In the genomic region with DNA sequence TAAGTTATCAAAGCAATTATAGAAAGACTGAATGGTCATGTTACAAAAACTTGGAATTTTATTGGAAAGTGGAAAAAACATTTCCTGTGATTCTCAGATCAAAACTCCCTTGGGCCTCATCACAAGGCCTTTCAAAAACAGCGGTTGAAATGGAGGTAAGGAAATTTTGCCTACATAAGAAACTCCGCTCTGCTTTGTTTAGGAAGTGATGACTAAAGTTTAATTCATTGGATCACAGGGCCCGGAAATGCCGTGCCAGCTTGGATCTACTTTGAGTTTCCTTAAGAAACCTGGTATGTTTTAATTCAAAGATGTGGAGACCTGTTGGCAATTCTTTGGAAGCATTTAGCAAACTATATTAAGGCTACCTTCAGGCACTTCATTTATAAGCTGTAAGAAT, we compare ENCODE assay signal across 15 cellular contexts.
DNase-seq lines count a peak whose midpoint lies in the region; ATAC-seq, FAIRE-seq and TF ChIP-seq lines count a peak whose summit lies in the region.
"Had no signal": no experiment of that assay in that cellular context is flagged by ENCODE, and none has a peak within 500 bp of the region (broad histone marks: within the 10 kb centered on the region; RNA-seq: fewer than 3 reads in every experiment).

No MANE protein-coding gene starts in this region.

- H3K27ac ChIP-seq in PC-3 (ENCODE audit: low read length) (no peak overlapping the region), endothelial cell of umbilical vein (ENCODE audit: insufficient read depth, low read depth, low read length) (no peak overlapping the region)
- H3K27ac ChIP-seq: BLaER1 treated with 17β-estradiol and CSF1 and Interleukin-3, amounts not matched to agents 10 nM and 100 nM had no signal

- no peaks in the 10 kb centered on the region for H3K36me3 Mint-ChIP-seq in activated naive CD8-positive, alpha-beta T cell treated with anti-CD3 and anti-CD28 coated beads, Interleukin-2, amount 50 U/mL, for 24 hours (ENCODE audit: low read depth)
- H3K36me3 Mint-ChIP-seq: CD8-positive, alpha-beta T cell had no signal

- no peak overlapping the region for H3K4me3 Mint-ChIP-seq in activated naive CD8-positive, alpha-beta T cell treated with anti-CD3 and anti-CD28 coated beads, Interleukin-2, amount 50 U/mL, for 24 hours
- H3K4me3 Mint-ChIP-seq: B cell; CD8-positive, alpha-beta T cell; H9 had no signal

- TF ChIP-seq POLR2A in endothelial cell of umbilical vein (IDR thresholded peaks at IDR 0.05; ENCODE audit: low read depth, low read length), result no peak

- no peak overlapping the region for H3K27ac Mint-ChIP-seq in activated naive CD8-positive, alpha-beta T cell treated with anti-CD3 and anti-CD28 coated beads, Interleukin-2, amount 50 U/mL, for 24 hours
- H3K27ac Mint-ChIP-seq: B cell; CD8-positive, alpha-beta T cell; H9 had no signal

- ATAC-seq in PC-3, result no peak
- no peak for ATAC-seq in activated naive CD8-positive, alpha-beta T cell treated with anti-CD3 and anti-CD28 coated beads, Interleukin-2, amount 50 U/mL, for 24 hours
- ATAC-seq: CD8-positive, alpha-beta T cell; HepG2 had no signal

- no TSS peak for BruUV-seq in PC-3 (replicated peaks; lab: Mats Ljungman, UMichigan)
- no TSS peak for BruUV-seq in endothelial cell of umbilical vein (replicated peaks; lab: Mats Ljungman, UMichigan)

- H3K9me1 ChIP-seq in endothelial cell of umbilical vein (replicated peaks; ENCODE audit: control insufficient read depth, extremely low read depth, insufficient read depth, low read length), result no peaks in the 10 kb centered on the region

- H2AFZ ChIP-seq in PC-3 (ENCODE audit: low read length) (0 out of 2 replicates have a peak overlapping the region, but pooled peaks have one; percentile 33), endothelial cell of umbilical vein (ENCODE audit: low read depth, low read length) (no peak overlapping the region)

- intact Hi-C loops in PC-3 (cut with micrococcal nuclease) (no loop called here), endothelial cell of umbilical vein (cut with micrococcal nuclease) (no loop called here)

- no peaks in the 10 kb centered on the region for H3K27me3 Mint-ChIP-seq in activated naive CD8-positive, alpha-beta T cell treated with anti-CD3 and anti-CD28 coated beads, Interleukin-2, amount 50 U/mL, for 24 hours
- H3K27me3 Mint-ChIP-seq: B cell had no signal

- H3K9me2 ChIP-seq in PC-3 (replicated peaks; ENCODE audit: low read length), result no peaks in the 10 kb centered on the region; the same call in 1 of the 2 replicates

- H4K20me1 ChIP-seq in PC-3 (ENCODE audit: low read length) (no peaks in the 10 kb centered on the region), endothelial cell of umbilical vein (replicated peaks; ENCODE audit: control insufficient read depth, extremely low read depth, insufficient read depth, low read length) (no peaks in the 10 kb centered on the region)
- H4K20me1 ChIP-seq: BLaER1 treated with 17β-estradiol and CSF1 and Interleukin-3, amounts not matched to agents 10 nM and 100 nM had no signal

- FAIRE-seq in endothelial cell of umbilical vein (lab: Jason Lieb, UNC), result peak; percentile 63
- FAIRE-seq: H1, HepG2 had no signal

- peaks cover 4% of the 10 kb centered on the region for H3K9me3 Mint-ChIP-seq in activated naive CD8-positive, alpha-beta T cell treated with anti-CD3 and anti-CD28 coated beads, Interleukin-2, amount 50 U/mL, for 24 hours

- H3K9me3 ChIP-seq in PC-3 (ENCODE audit: low read length) (no peaks in the 10 kb centered on the region), endothelial cell of umbilical vein (replicated peaks; ENCODE audit: control insufficient read depth, insufficient read depth, low read length) (no peaks in the 10 kb centered on the region)

- POLR2A ChIA-PET in PC-3 (lab: Charles Lee; ENCODE audit: unreplicated experiment) (no interaction called here), endothelial cell of umbilical vein (lab: Charles Lee) (no interaction called here)

- H3K4me3 ChIP-seq in PC-3 (ENCODE audit: low read length) (no peak overlapping the region), endothelial cell of umbilical vein (replicated peaks in 1 of 3; ENCODE audit: insufficient read depth in 1 of 3, low read depth in 1 of 3, low read length in 3 of 3) (no peak overlapping the region)
- H3K4me3 ChIP-seq: BLaER1 treated with 17β-estradiol and CSF1 and Interleukin-3, amounts not matched to agents 10 nM and 100 nM had no signal

- H3K4me1 Mint-ChIP-seq in activated naive CD8-positive, alpha-beta T cell treated with anti-CD3 and anti-CD28 coated beads, Interleukin-2, amount 50 U/mL, for 24 hours, result no peaks in the 10 kb centered on the region
- H3K4me1 Mint-ChIP-seq: B cell, H9 had no signal

- no peaks in the 10 kb centered on the region for H3F3A ChIP-seq in PC-3 (ENCODE audit: low read length, unreplicated experiment)

- no peak overlapping the region for H3K4me2 ChIP-seq in PC-3 (ENCODE audit: low read length)
- H3K4me2 ChIP-seq in endothelial cell of umbilical vein (ENCODE audit: insufficient read depth, low read length), result peak overlapping the region; percentile 16
- H3K4me2 ChIP-seq: BLaER1 treated with 17β-estradiol and CSF1 and Interleukin-3, amounts not matched to agents 10 nM and 100 nM had no signal

- H3K36me3 ChIP-seq in PC-3 (ENCODE audit: low read depth, low read length) (no peaks in the 10 kb centered on the region), endothelial cell of umbilical vein (ENCODE audit: control insufficient read depth in 2 of 2, extremely low read depth in 1 of 2, insufficient read depth in 2 of 2, low read length in 2 of 2) (no peaks in the 10 kb centered on the region)
- H3K36me3 ChIP-seq: BLaER1 treated with 17β-estradiol and CSF1 and Interleukin-3, amounts not matched to agents 10 nM and 100 nM had no signal

- no peak for TF ChIP-seq CTCF in PC-3 (conservative IDR thresholded peaks at IDR 0.05; ENCODE audit: low read depth, low read length)
- no peak for TF ChIP-seq CTCF in endothelial cell of umbilical vein (IDR thresholded peaks at IDR 0.05; ENCODE audit: extremely low read depth in 1 of 2, insufficient read depth in 1 of 2, low read depth in 1 of 2, low read length in 2 of 2)

- DNase-seq in HT1080 (ENCODE audit: low read depth), result peak; percentile 45
- DNase-seq in PC-3, result no peak
- DNase-seq in endothelial cell of umbilical vein (ENCODE audit: low read depth, low spot score), result peak; percentile 57
- DNase-seq in kidney glomerular epithelial cell (lab: John Stamatoyannopoulos, UW), result no peak
- DNase-seq in activated naive CD8-positive, alpha-beta T cell treated with anti-CD3 and anti-CD28 coated beads, Interleukin-2, amount 50 U/mL, for 24 hours, result no peak
- DNase-seq in NCI-H510A treated with DMSO at 0.1 percent for 48 hours (lab: John Stamatoyannopoulos, UW), result no peak
- DNase-seq: Calu3; CD8-positive, alpha-beta T cell; DMS79 treated with DMSO at 0.1 percent for 48 hours; GF-D8; H9 had no signal

- dilution Hi-C loops in endothelial cell of umbilical vein (cut with MboI; ENCODE audit: extremely low pct_ligation_motif_present, low sequenced_read_pairs), result no loop called here

- CTCF ChIA-PET in PC-3 (lab: Charles Lee), result no interaction called here
- CTCF ChIA-PET in endothelial cell of umbilical vein (lab: Charles Lee), result interaction anchor here (1.1 to 1.4 kb wide), 3 partner anchors 19 to 388 kb away, joined by 3 read pairs; no protein-coding TSS in a partner anchor

- H3K9ac ChIP-seq in PC-3 (ENCODE audit: low read length), result no peak overlapping the region
- H3K9ac ChIP-seq in endothelial cell of umbilical vein (replicated peaks; ENCODE audit: extremely low read depth, insufficient read depth, low read length), result no peak overlapping the region
- H3K9ac ChIP-seq: BLaER1 treated with 17β-estradiol and CSF1 and Interleukin-3, amounts not matched to agents 10 nM and 100 nM had no signal

- H3K4me1 ChIP-seq in PC-3 (ENCODE audit: insufficient read depth, low read length), result no peaks in the 10 kb centered on the region
- peaks cover 5% of the 10 kb centered on the region for H3K4me1 ChIP-seq in endothelial cell of umbilical vein (ENCODE audit: control insufficient read depth, extremely low read depth, insufficient read depth, low read length)
- H3K4me1 ChIP-seq: BLaER1 treated with 17β-estradiol and CSF1 and Interleukin-3, amounts not matched to agents 10 nM and 100 nM had no signal

- no peaks in the 10 kb centered on the region for H3K79me2 ChIP-seq in PC-3 (ENCODE audit: low read length)
- no peaks in the 10 kb centered on the region for H3K79me2 ChIP-seq in endothelial cell of umbilical vein (ENCODE audit: control insufficient read depth, insufficient read depth, low read length)

- H3K27me3 ChIP-seq in PC-3 (ENCODE audit: low read length), result no peaks in the 10 kb centered on the region
- no peaks in the 10 kb centered on the region for H3K27me3 ChIP-seq in endothelial cell of umbilical vein (ENCODE audit: control insufficient read depth in 2 of 2, insufficient read depth in 2 of 2, low read length in 2 of 2)
- H3K27me3 ChIP-seq: BLaER1 treated with 17β-estradiol and CSF1 and Interleukin-3, amounts not matched to agents 10 nM and 100 nM had no signal

TF ChIP-seq in endothelial cell of umbilical vein, 7 proteins besides CTCF, POLR2A, EP300 and RAD21:
- no peak for TF ChIP-seq POLR2AphosphoS5 (IDR thresholded peaks at IDR 0.05; ENCODE audit: insufficient read depth, low read depth, low read length)
- peak; percentile 16 for TF ChIP-seq JUN (IDR thresholded peaks at IDR 0.05; ENCODE audit: borderline replicate concordance, insufficient read depth, insufficient read length, low read depth)
- TF ChIP-seq FOS (IDR thresholded peaks at IDR 0.05; ENCODE audit: borderline replicate concordance, insufficient read depth, low read length), result peak; percentile 52

Comparison
In these comparisons a context has a peak if more than half of its experiments do, and no peak if none do; other contexts are left out.
1. DNase-seq: peak in HT1080 (single experiment) and endothelial cell of umbilical vein (single experiment); none in PC-3 (single experiment), kidney glomerular epithelial cell (single experiment), activated naive CD8-positive, alpha-beta T cell treated with anti-CD3 and anti-CD28 coated beads, Interleukin-2, amount 50 U/mL, for 24 hours (single experiment) and NCI-H510A treated with DMSO at 0.1 percent for 48 hours (single experiment).